Comparison of ENCODE assay signal across 8 cellular contexts in genomic region chr17:50396261-50397110, GRCh38. TPM values are rescaled to one million over a fixed set of nuclear protein-coding genes. Genes with fewer than 3 reads are reported as not detected.
DNase-seq lines count a peak whose midpoint lies in the region; ATAC-seq and TF ChIP-seq lines count a peak whose summit lies in the region.

No MANE protein-coding gene starts in this region.

- H3K36me3 ChIP-seq in Caco-2 (ENCODE audit: control insufficient read depth, insufficient read depth, low read length) (peaks cover 20% of the 10 kb centered on the region), RWPE2 (ENCODE audit: low read depth) (peaks cover 50% of the 10 kb centered on the region), liver (ENCODE audit: control insufficient read depth in 4 of 4, insufficient read depth in 3 of 4, low read depth in 1 of 4, low read length in 3 of 4) (peaks cover 12 to 35% (median 33%) of the 10 kb centered on the region in 4 donors)

- H3K4me1 Mint-ChIP-seq in Caco-2 (ENCODE audit: low read depth, unreplicated experiment): peaks cover 12% of the 10 kb centered on the region

- POLR2A ChIA-PET in Caco-2 (lab: Charles Lee): interaction anchor here (0.5 to 2.8 kb wide), 30 partner anchors 8 to 633 kb away, joined by 3 to 17 read pairs (median 4); partner anchors contain the start of genes ACSF2, EME1, FAM117A and LUC7L3

- WGBS in liver: 5% methylated on average over 30 of the region's 30 CpGs

- H3K4me1 ChIP-seq in Caco-2 (peaks cover 5% of the 10 kb centered on the region; the same call in 1 of the 2 replicates), RWPE2 (ENCODE audit: insufficient read depth, poor library complexity, severe bottlenecking) (peaks cover 22% of the 10 kb centered on the region), liver (ENCODE audit: control insufficient read depth in 4 of 4, insufficient read depth in 4 of 4, low read length in 3 of 4) (peaks cover 7 to 35% (median 25%) of the 10 kb centered on the region in 4 donors)

- CTCF ChIA-PET in Caco-2 (lab: Charles Lee): interaction anchor here (0.6 to 3.6 kb wide), 57 partner anchors 8 to 496 kb away, joined by 3 to 67 read pairs (median 4); partner anchors contain the start of genes ACSF2, CACNA1G, EME1 and EPN3

- TF ChIP-seq RAD21 in liver (IDR thresholded peaks at IDR 0.05): peak in 1 of 2 donors; percentile 15

- no peaks in the 10 kb centered on the region for H3K27me3 Mint-ChIP-seq in Caco-2 (ENCODE audit: insufficient read depth, unreplicated experiment)

- ATAC-seq in RWPE2 (ENCODE audit: low read depth) (peak; percentile 50), HG02642 (IDR thresholded peaks at IDR 0.05; ENCODE audit: poor library complexity, unreplicated experiment) (no peak)
- peak; percentile 57 for ATAC-seq in stimulated activated naive CD8-positive, alpha-beta T cell treated with anti-CD3 and anti-CD28 coated beads, Interleukin-15, Interleukin-2, amounts not matched to agents 100 U/mL and 50 U/mL, for 24 hours

- H3K36me3 Mint-ChIP-seq in Caco-2 (ENCODE audit: insufficient read depth, unreplicated experiment): peaks cover 57% of the 10 kb centered on the region

- H3K27ac ChIP-seq in RWPE2 (ENCODE audit: poor library complexity, severe bottlenecking) (peak overlapping the region; percentile 70), liver (ENCODE audit: low read depth in 1 of 2, low read length in 2 of 2) (peak overlapping the region; percentile 63 to 84)

- TF ChIP-seq CTCF in Caco-2 (IDR thresholded peaks at IDR 0.05; ENCODE audit: insufficient read depth in 1 of 2, low read depth in 1 of 2, low read length in 1 of 2, severe bottlenecking in 1 of 2, unreplicated experiment in 1 of 2) (no peak), HFF-Myc (IDR thresholded peaks at IDR 0.05; ENCODE audit: low read depth, low read length, missing control alignments) (no peak), RWPE2 (IDR thresholded peaks at IDR 0.05; ENCODE audit: poor library complexity, severe bottlenecking) (no peak), liver (IDR thresholded peaks at IDR 0.05; ENCODE audit: low read depth, low read length, missing input control) (no peak)

- H3K9me3 ChIP-seq in Caco-2: peaks cover 4% of the 10 kb centered on the region; the same call in 1 of the 2 replicates
- no peaks in the 10 kb centered on the region for H3K9me3 ChIP-seq in RWPE2 (ENCODE audit: severe bottlenecking)
- H3K9me3 ChIP-seq in liver (ENCODE audit: control insufficient read depth in 4 of 4, low read length in 3 of 4): no peaks in the 10 kb centered on the region

- H3K27me3 ChIP-seq in Caco-2 (replicated peaks; ENCODE audit: control insufficient read depth, insufficient read depth, low read length): no peaks in the 10 kb centered on the region
- H3K27me3 ChIP-seq in RWPE2 (ENCODE audit: insufficient read depth, poor library complexity, severe bottlenecking): no peaks in the 10 kb centered on the region
- no peaks in the 10 kb centered on the region for H3K27me3 ChIP-seq in liver (ENCODE audit: control insufficient read depth in 4 of 4, insufficient read depth in 4 of 4, low read length in 3 of 4)

- peak overlapping the region; percentile 86 to 90 for H3K9ac ChIP-seq in liver (ENCODE audit: low read depth in 1 of 2, low read length in 2 of 2)

- H3K4me3 ChIP-seq in Caco-2 (ENCODE audit: low read depth, low read length) (peak overlapping the region; percentile 72), HFF-Myc (replicated peaks; ENCODE audit: low read depth, low read length) (peak overlapping the region; percentile 100), RWPE2 (ENCODE audit: severe bottlenecking) (peak overlapping the region; percentile 93), liver (ENCODE audit: low read depth in 1 of 3, low read length in 3 of 3) (peak overlapping the region; percentile 86 to 93 (median 87))

- H3K4me3 Mint-ChIP-seq in Caco-2 (ENCODE audit: unreplicated experiment): peak overlapping the region; percentile 76

- no peaks in the 10 kb centered on the region for H3K9me3 Mint-ChIP-seq in Caco-2 (ENCODE audit: unreplicated experiment)

- intact Hi-C loops in Caco-2 (cut with micrococcal nuclease; ENCODE audit: unreplicated experiment): loop anchor here (1.0 to 2.0 kb wide), 4 partner anchors 31 to 196 kb away; partner anchors contain the start of gene XYLT2

- BruUV-seq in Caco-2 (replicated peaks; lab: Mats Ljungman, UMichigan): no TSS peak

- H3K27ac Mint-ChIP-seq in Caco-2 (ENCODE audit: unreplicated experiment): peak overlapping the region; percentile 71

- peak; percentile 62 to 68 for DNase-seq in Caco-2
- DNase-seq in HFF-Myc (ENCODE audit: extremely low read depth, low read depth): no peak
- no peak for DNase-seq in RWPE2 (ENCODE audit: low spot score)
- peak; percentile 49 for DNase-seq in dedifferentiated amniotic fluid mesenchymal stem cell (ENCODE audit: extremely low spot score)
- peak; percentile 41 for DNase-seq in stimulated activated naive CD8-positive, alpha-beta T cell treated with anti-CD3 and anti-CD28 coated beads, Interleukin-15, Interleukin-2, amounts not matched to agents 100 U/mL and 50 U/mL, for 24 hours
- no peak for DNase-seq in NCI-H2081 treated with DMSO at 0.1 percent for 48 hours (lab: John Stamatoyannopoulos, UW)

TF ChIP-seq in liver, 16 proteins besides CTCF, POLR2A, EP300 and RAD21:
- TF ChIP-seq YY1 (IDR thresholded peaks at IDR 0.05): no peak
- TF ChIP-seq, protein P1, sequence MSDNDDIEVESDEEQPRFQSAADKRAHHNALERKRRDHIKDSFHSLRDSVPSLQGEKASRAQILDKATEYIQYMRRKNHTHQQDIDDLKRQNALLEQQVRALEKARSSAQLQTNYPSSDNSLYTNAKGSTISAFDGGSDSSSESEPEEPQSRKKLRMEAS (IDR thresholded peaks at IDR 0.05): peak; percentile 50
TF ChIP-seq in liver: peak in this region for 1.

RNA-seq across cellular contexts. Expression of gene LRRC59, which starts 0.8 kb away (rescaled TPM):
- total RNA-seq in Caco-2 (2022) (324 and 336 TPM in 2 replicates), liver (100 to 1,000 TPM in 1 of 2 donors, 10 to 100 TPM in 1; 58.2 to 136 TPM)
- 10 to 100 TPM; 21.4 to 93.1 TPM for polyA plus RNA-seq in liver

RNA-seq across cellular contexts. Expression of gene EME1, which starts 23.5 kb away (rescaled TPM):
- total RNA-seq in Caco-2 (2022): 43.5 and 48.5 TPM in 2 replicates
- total RNA-seq in liver: 1 to 10 TPM in 1 of 2 donors, under 1 TPM in 1; 0.08 to 3.4 TPM
- under 1 TPM; 0.26 to 0.43 TPM for polyA plus RNA-seq in liver

RNA-seq across cellular contexts. Expression of gene MRPL27, which starts 23.5 kb away (rescaled TPM):
- total RNA-seq in Caco-2 (2022): 196 and 203 TPM in 2 replicates
- 10 to 100 TPM; 25.9 to 36.9 TPM for total RNA-seq in liver
- polyA plus RNA-seq in liver: 10 to 100 TPM; 70.2 to 87.1 TPM

RNA-seq across cellular contexts. Expression of gene ACSF2, which starts 29.5 kb away (rescaled TPM):
- 135 and 161 TPM in 2 replicates for total RNA-seq in Caco-2 (2022)
- total RNA-seq in liver: 10 to 100 TPM; 18.9 to 34.3 TPM
- 10 to 100 TPM; 20.0 to 22.2 TPM for polyA plus RNA-seq in liver

RNA-seq across cellular contexts. Expression of gene XYLT2, which starts 50.6 kb away (rescaled TPM):
- total RNA-seq in Caco-2 (2022): 72.9 and 75.8 TPM in 2 replicates
- 10 to 100 TPM; 10.7 to 11.3 TPM for total RNA-seq in liver
- 1 to 10 TPM; 5.3 to 5.7 TPM for polyA plus RNA-seq in liver

Comparison
In these comparisons a context has a peak if more than half of its experiments do, and no peak if none do; other contexts are left out.
1. DNase-seq: peak in Caco-2 (2 of 2), dedifferentiated amniotic fluid mesenchymal stem cell (single experiment) and stimulated activated naive CD8-positive, alpha-beta T cell treated with anti-CD3 and anti-CD28 coated beads, Interleukin-15, Interleukin-2, amounts not matched to agents 100 U/mL and 50 U/mL, for 24 hours (single experiment); none in HFF-Myc (single experiment), RWPE2 (single experiment) and NCI-H2081 treated with DMSO at 0.1 percent for 48 hours (single experiment).
2. RNA of gene EME1, which starts 23.5 kb away (total RNA-seq): 43.5 to 48.5 TPM in Caco-2; 0.08 to 3.4 TPM in liver; every median in the first group is over 10 times any median in the second.
3. Peak in every context shown above with its lines, with median percentiles within 50 percentile points of each other: H3K4me3 ChIP-seq.